26 cellular contexts compared by ENCODE assay signal in the genomic region with DNA sequence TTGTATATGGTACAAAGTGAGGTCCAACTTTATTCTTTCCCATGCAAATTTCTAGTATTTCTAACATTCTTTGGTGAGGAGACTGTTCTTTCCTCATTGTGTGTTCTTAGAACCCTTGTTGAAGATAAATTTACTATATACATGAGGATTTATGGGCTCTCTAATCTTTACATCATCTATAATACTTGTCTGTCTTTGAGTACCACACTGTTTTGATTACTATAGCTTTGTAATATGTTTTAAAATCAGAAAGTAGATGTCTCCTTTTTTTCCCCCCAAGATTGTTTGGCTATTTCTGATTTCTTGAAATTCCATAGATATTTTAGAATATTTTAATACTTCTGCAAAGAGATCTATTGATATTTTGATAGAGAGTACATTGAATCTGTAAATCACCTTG.
"Had no signal": no experiment of that assay in that cellular context is flagged by ENCODE, and none has a peak within 500 bp of the region (broad histone marks: within the 10 kb centered on the region; RNA-seq: fewer than 3 reads in every experiment).

No MANE protein-coding gene starts in this region.

- H3K4me3 Mint-ChIP-seq: dendritic cell treated with granulocyte-macrophage colony-stimulating factor and Interleukin-4, amounts not matched to agents 40 ng/mL and 50 ng/mL, for 4 days; endodermal cell; naive thymus-derived CD8-positive, alpha-beta T cell; nephron progenitor cell had no signal

- H3K27ac ChIP-seq: colonic mucosa, esophagus muscularis mucosa, foreskin keratinocyte, heart right ventricle, left ventricle myocardium inferior, lower lobe of right lung, ovary, psoas muscle, skin epidermis, spleen, thyroid gland, vagina had no signal

- ATAC-seq: foreskin keratinocyte; heart right ventricle; left cardiac atrium; lower lobe of right lung; naive thymus-derived CD8-positive, alpha-beta T cell; psoas muscle; right cardiac atrium; stimulated activated naive CD8-positive, alpha-beta T cell treated with anti-CD3 and anti-CD28 coated beads, Interleukin-15, amount 100 ng/mL, for 72 hours had no signal

- H3K27ac Mint-ChIP-seq: dendritic cell treated with granulocyte-macrophage colony-stimulating factor and Interleukin-4, amounts not matched to agents 40 ng/mL and 50 ng/mL, for 4 days; endodermal cell; nephron progenitor cell had no signal

- H3K27me3 ChIP-seq: colonic mucosa, esophagus muscularis mucosa, foreskin keratinocyte, heart right ventricle, ovary, spleen, thyroid gland, vagina had no signal

- H3K4me3 ChIP-seq: colonic mucosa, esophagus muscularis mucosa, heart right ventricle, left ventricle myocardium inferior, lower lobe of right lung, ovary, psoas muscle, skin epidermis, spleen, thyroid gland, vagina had no signal

- H3K9me3 ChIP-seq: thyroid gland had no signal

- H3K4me1 ChIP-seq: colonic mucosa, foreskin keratinocyte, lower lobe of right lung, psoas muscle, thyroid gland, vagina had no signal

- H3K36me3 ChIP-seq: ovary had no signal

- DNase-seq: colonic mucosa; effector CD8-positive, alpha-beta T cell; endodermal cell; foreskin keratinocyte; glutamatergic neuron; heart right ventricle; hippocampal formation; left cardiac atrium; left ventricle myocardium inferior; lower lobe of right lung; naive thymus-derived CD8-positive, alpha-beta T cell; nephron progenitor cell; occipital lobe; ovary; posterior cingulate gyrus; psoas muscle; right cardiac atrium; spleen; stimulated activated naive CD4-positive, alpha-beta T cell; stimulated activated naive CD8-positive, alpha-beta T cell treated with anti-CD3 and anti-CD28 coated beads, Interleukin-15, amount 100 ng/mL, for 72 hours; thyroid gland; trophoblast cell had no signal

- H3K27me3 Mint-ChIP-seq: dendritic cell treated with granulocyte-macrophage colony-stimulating factor and Interleukin-4, amounts not matched to agents 40 ng/mL and 50 ng/mL, for 4 days; naive thymus-derived CD8-positive, alpha-beta T cell; stimulated activated naive CD8-positive, alpha-beta T cell treated with anti-CD3 and anti-CD28 coated beads, Interleukin-15, amount 100 ng/mL, for 72 hours had no signal

- H3K4me1 Mint-ChIP-seq: endodermal cell, nephron progenitor cell had no signal
